ENCODE assay signal across 31 cellular contexts in genomic region chr18:71598374-71598773, GRCh38.
"Had no signal": no experiment of that assay in that cellular context is flagged by ENCODE, and none has a peak within 500 bp of the region (broad histone marks: within the 10 kb centered on the region; RNA-seq: fewer than 3 reads in every experiment).

No MANE protein-coding gene starts in this region.

- H3K4me1 ChIP-seq: adrenal gland, ascending aorta, right lobe of liver, upper lobe of left lung, vagina had no signal

- H3K9me3 ChIP-seq: ascending aorta, neutrophil, right lobe of liver, upper lobe of left lung, vagina had no signal

- H3K36me3 ChIP-seq: adrenal gland, ascending aorta, neutrophil, right lobe of liver, upper lobe of left lung, vagina had no signal

- H3K27me3 ChIP-seq: adrenal gland, ascending aorta, neutrophil, right lobe of liver, upper lobe of left lung, vagina had no signal

- DNase-seq: activated CD4-positive, alpha-beta T cell treated with anti-CD3 and anti-CD28 coated beads for 4 hours; activated CD4-positive, alpha-beta T cell treated with anti-CD3 and anti-CD28 coated beads, Interleukin-2, amount 50 U/mL, for 48 hours; activated CD8-positive, alpha-beta memory T cell treated with anti-CD3 and anti-CD28 coated beads for 24 hours; activated effector memory CD4-positive, alpha-beta T cell treated with anti-CD3 and anti-CD28 coated beads, Interleukin-2, amount 50 U/mL, for 16 hours; activated naive CD4-positive, alpha-beta T cell treated with anti-CD3 and anti-CD28 coated beads for 36 hours; activated naive CD8-positive, alpha-beta T cell treated with anti-CD3 and anti-CD28 coated beads for 36 hours; adrenal gland; effector memory CD8-positive, alpha-beta T cell; head of caudate nucleus; hippocampal formation; kidney; left colon; naive B cell; nephron progenitor cell; right lobe of liver; stimulated activated CD4-positive, alpha-beta T cell treated with anti-CD3 and anti-CD28 coated beads, Interleukin-12 subunit alpha, Interleukin-12 subunit beta, amount 100 ng/mL, for 4 hours; stimulated activated CD4-positive, alpha-beta T cell treated with anti-CD3 and anti-CD28 coated beads, Interleukin-4, amount 100 ng/mL, for 1 hour; stimulated activated naive CD8-positive, alpha-beta T cell treated with anti-CD3 and anti-CD28 coated beads, Interleukin-15, amount 100 ng/mL, for 72 hours; substantia nigra; T-helper 9 cell; upper lobe of left lung had no signal

- H3K4me1 Mint-ChIP-seq: activated naive CD8-positive, alpha-beta T cell treated with anti-CD3 and anti-CD28 coated beads for 36 hours; central memory CD8-positive, alpha-beta T cell; mesothelial cell of epicardium; naive B cell; nephron progenitor cell; stimulated activated effector memory CD8-positive, alpha-beta T cell treated with anti-CD3 and anti-CD28 coated beads, Interleukin-12 subunit alpha, Interleukin-12 subunit beta, amount 100 ng/mL, for 72 hours; stimulated activated naive CD8-positive, alpha-beta T cell treated with anti-CD3 and anti-CD28 coated beads, Interleukin-15, amount 100 ng/mL, for 72 hours had no signal

- H3K27ac ChIP-seq: adrenal gland, ascending aorta, coronary artery, neutrophil, right lobe of liver, skin epidermis, upper lobe of left lung, vagina, VCaP had no signal

- H3K27ac Mint-ChIP-seq: activated naive CD4-positive, alpha-beta T cell treated with anti-CD3 and anti-CD28 coated beads for 36 hours; activated naive CD8-positive, alpha-beta T cell treated with anti-CD3 and anti-CD28 coated beads for 36 hours; effector memory CD8-positive, alpha-beta T cell; mesothelial cell of epicardium; naive B cell; nephron progenitor cell; stimulated activated effector memory CD8-positive, alpha-beta T cell treated with anti-CD3 and anti-CD28 coated beads, Interleukin-12 subunit alpha, Interleukin-12 subunit beta, amount 100 ng/mL, for 72 hours; stimulated activated naive CD8-positive, alpha-beta T cell treated with anti-CD3 and anti-CD28 coated beads, Interleukin-15, amount 100 ng/mL, for 72 hours; T-helper 1 cell treated with Interleukin-12 subunit alpha and Interleukin-12 subunit beta and Interleukin-4 antibody, amounts not matched to agents 30 μg/mL and 1 μg/mL, for 36 hours had no signal

- H3K27me3 Mint-ChIP-seq: activated naive CD8-positive, alpha-beta T cell treated with anti-CD3 and anti-CD28 coated beads for 36 hours; central memory CD8-positive, alpha-beta T cell; effector memory CD8-positive, alpha-beta T cell; naive B cell; stimulated activated naive CD8-positive, alpha-beta T cell treated with anti-CD3 and anti-CD28 coated beads, Interleukin-15, amount 100 ng/mL, for 72 hours had no signal

- H3K4me3 Mint-ChIP-seq: activated naive CD4-positive, alpha-beta T cell treated with anti-CD3 and anti-CD28 coated beads for 36 hours; activated naive CD8-positive, alpha-beta T cell treated with anti-CD3 and anti-CD28 coated beads for 36 hours; central memory CD8-positive, alpha-beta T cell; effector memory CD8-positive, alpha-beta T cell; mesothelial cell of epicardium; naive B cell; nephron progenitor cell; stimulated activated effector memory CD8-positive, alpha-beta T cell treated with anti-CD3 and anti-CD28 coated beads, Interleukin-12 subunit alpha, Interleukin-12 subunit beta, amount 100 ng/mL, for 72 hours; stimulated activated naive CD8-positive, alpha-beta T cell treated with anti-CD3 and anti-CD28 coated beads, Interleukin-15, amount 100 ng/mL, for 72 hours; T-helper 1 cell treated with Interleukin-12 subunit alpha and Interleukin-12 subunit beta and Interleukin-4 antibody, amounts not matched to agents 30 μg/mL and 1 μg/mL, for 36 hours had no signal

- H3K4me3 ChIP-seq: adrenal gland, ascending aorta, coronary artery, right lobe of liver, skin epidermis, upper lobe of left lung, vagina had no signal

- ATAC-seq: effector memory CD8-positive, alpha-beta T cell; left colon; right lobe of liver; stimulated activated effector memory CD8-positive, alpha-beta T cell treated with anti-CD3 and anti-CD28 coated beads, Interleukin-12 subunit alpha, Interleukin-12 subunit beta, amount 100 ng/mL, for 72 hours; stimulated activated naive CD8-positive, alpha-beta T cell treated with anti-CD3 and anti-CD28 coated beads, Interleukin-15, amount 100 ng/mL, for 72 hours had no signal

- H3K36me3 Mint-ChIP-seq: activated naive CD8-positive, alpha-beta T cell treated with anti-CD3 and anti-CD28 coated beads for 36 hours; mesothelial cell of epicardium; naive B cell; stimulated activated effector memory CD8-positive, alpha-beta T cell treated with anti-CD3 and anti-CD28 coated beads, Interleukin-12 subunit alpha, Interleukin-12 subunit beta, amount 100 ng/mL, for 72 hours had no signal

- H3K9me3 Mint-ChIP-seq: activated naive CD4-positive, alpha-beta T cell treated with anti-CD3 and anti-CD28 coated beads for 36 hours; activated naive CD8-positive, alpha-beta T cell treated with anti-CD3 and anti-CD28 coated beads for 36 hours; nephron progenitor cell; T-helper 1 cell treated with Interleukin-12 subunit alpha and Interleukin-12 subunit beta and Interleukin-4 antibody, amounts not matched to agents 30 μg/mL and 1 μg/mL, for 36 hours had no signal
